In the genomic region with DNA sequence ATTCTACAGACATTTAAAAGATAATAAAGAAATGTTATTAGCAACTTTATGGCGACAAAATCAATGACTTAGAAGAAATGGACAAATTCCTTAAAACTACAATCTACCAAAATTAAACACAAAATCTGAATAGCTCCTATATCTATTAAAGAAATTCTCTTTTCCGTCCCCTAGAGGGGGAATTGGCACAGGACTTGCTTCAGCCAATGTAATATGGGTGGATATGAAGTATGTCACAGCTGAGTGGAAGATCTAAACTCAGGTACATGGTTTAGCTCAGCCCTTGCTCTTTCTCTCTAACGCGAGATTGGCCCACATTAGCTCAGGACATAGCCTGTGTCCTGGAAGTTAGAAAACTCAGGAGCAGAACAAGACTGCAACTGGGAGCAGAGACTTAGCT, we compare ENCODE assay signal across 13 cellular contexts.
A peak's percentile ranks its signal among the peaks of the same experiment; 100 is the strongest.
DNase-seq lines count a peak whose midpoint lies in the region; ATAC-seq, FAIRE-seq and TF ChIP-seq lines count a peak whose summit lies in the region.
"Had no signal": no experiment of that assay in that cellular context is flagged by ENCODE, and none has a peak within 500 bp of the region (broad histone marks: within the 10 kb centered on the region; RNA-seq: fewer than 3 reads in every experiment).

No MANE protein-coding gene starts in this region.

- TF ChIP-seq POLR2A in K562 (conservative IDR thresholded peaks at IDR 0.05) (no peak), gastrocnemius medialis (IDR thresholded peaks at IDR 0.05) (no peak)

- intact Hi-C loops in K562 (cut with micrococcal nuclease), result no loop called here
- intact Hi-C loops in colonic mucosa (cut with DNase I), result no loop called here
- intact Hi-C loops in gastrocnemius medialis (cut with DNase I; ENCODE audit: low total_unique reads), result no loop called here

- no peak overlapping the region for H3K4me2 ChIP-seq in K562 (ENCODE audit: insufficient read depth, low read length)

- TF ChIP-seq RAD21 in K562 (CRISPR knock-in tag; conservative IDR thresholded peaks at IDR 0.05 in 1 of 2, IDR thresholded peaks at IDR 0.05 in 1 of 2), result no peak; a peak in 1 of 4 replicates

- peak; percentile 47 for DNase-seq in ELR (ENCODE audit: low read depth)
- peak; percentile 33 for DNase-seq in LHCN-M2 (ENCODE audit: low read depth)
- peak in 1 of 4 experiments; percentile 11 for DNase-seq in K562 (ENCODE audit: extremely low read depth in 1 of 4, low spot score in 3 of 4)
- no peak for DNase-seq in kidney epithelial cell (ENCODE audit: low read depth)
- no peak for DNase-seq in colonic mucosa
- no peak for DNase-seq in activated naive CD4-positive, alpha-beta T cell treated with Interleukin-2 at 50 U/mL for 16 hours
- no peak for DNase-seq in gastrocnemius medialis
- DNase-seq in NCI-H1105 treated with DMSO at 0.1 percent for 48 hours (lab: John Stamatoyannopoulos, UW), result no peak
- DNase-seq: activated naive CD4-positive, alpha-beta T cell; NCI-H1694; NCI-H524; SHP77 treated with DMSO at 0.1 percent for 48 hours; substantia nigra had no signal

- H3K4me3 ChIP-seq in K562 (no peak overlapping the region), kidney epithelial cell (ENCODE audit: low read depth, low read length) (no peak overlapping the region), colonic mucosa (no peak overlapping the region), gastrocnemius medialis (no peak overlapping the region)

- no peaks in the 10 kb centered on the region for H3K36me3 ChIP-seq in K562 (ENCODE audit: control insufficient read depth, insufficient read depth, low read length)
- no peaks in the 10 kb centered on the region for H3K36me3 ChIP-seq in kidney epithelial cell (ENCODE audit: control insufficient read depth, insufficient read depth, low read length)
- no peaks in the 10 kb centered on the region for H3K36me3 ChIP-seq in colonic mucosa
- no peaks in the 10 kb centered on the region for H3K36me3 ChIP-seq in gastrocnemius medialis

- no peaks in the 10 kb centered on the region for H4K20me1 ChIP-seq in K562 (replicated peaks; ENCODE audit: control insufficient read depth, insufficient read depth, low read length)

- H3K9me1 ChIP-seq in K562 (ENCODE audit: control insufficient read depth, insufficient read depth, low read length), result no peaks in the 10 kb centered on the region

- in situ Hi-C loops in K562 (cut with MboI), result no loop called here
- in situ Hi-C loops in gastrocnemius medialis (cut with MboI; ENCODE audit: low sequenced_read_pairs in 4 of 4), result no loop called here

- POLR2A ChIA-PET in K562 (lab: Yijun Ruan, JAX), result interaction anchor here (0.6 to 0.7 kb wide), 2 partner anchors 22 to 703 kb away, joined by 3 to 4 read pairs; no protein-coding TSS in a partner anchor

- H3K9ac ChIP-seq in K562 (ENCODE audit: insufficient read depth in 1 of 2, low read depth in 2 of 2, low read length in 2 of 2) (no peak overlapping the region), colonic mucosa (ENCODE audit: low read depth in 2 of 2, low read length in 2 of 2) (no peak overlapping the region)

- peak; percentile 51; the same call in 2 of the 3 replicates for ATAC-seq in K562
- no peak for ATAC-seq in gastrocnemius medialis

- H3K9me3 ChIP-seq in K562 (replicated peaks; ENCODE audit: control insufficient read depth, insufficient read depth, low read depth, low read length) (no peaks in the 10 kb centered on the region), colonic mucosa (no peaks in the 10 kb centered on the region), gastrocnemius medialis (no peaks in the 10 kb centered on the region)

- H3K79me2 ChIP-seq in K562 (ENCODE audit: control insufficient read depth, insufficient read depth, low read length), result no peaks in the 10 kb centered on the region

- CTCF ChIA-PET in K562 (lab: Yijun Ruan, JAX; ENCODE audit: low intra/inter-chr PET ratio), result interaction anchor here (1.4 kb wide), 1 partner anchor 361 kb away, joined by 6 read pairs; no protein-coding TSS in a partner anchor

- H3K27ac ChIP-seq in K562 (ENCODE audit: extremely low read depth, low read depth, low read length) (no peak overlapping the region), colonic mucosa (no peak overlapping the region), gastrocnemius medialis (no peak overlapping the region)

- no peak overlapping the region for H2AFZ ChIP-seq in K562 (ENCODE audit: low read depth, low read length)

- no peak for TF ChIP-seq EP300 in K562 (IDR thresholded peaks at IDR 0.05; ENCODE audit: low read length)

- BruUV-seq in K562 (replicated peaks; lab: Mats Ljungman, UMichigan), result no TSS peak

- WGBS in K562 (ENCODE audit: insufficient coverage, low coverage, missing lambda C conversion rate), result 22% methylated on average over 4 of the region's 4 CpGs

- no peak for FAIRE-seq in K562 (lab: Jason Lieb, UNC)

- TF ChIP-seq CTCF in K562 (IDR thresholded peaks at IDR 0.05 in 2 of 3, conservative IDR thresholded peaks at IDR 0.05 in 1 of 3; ENCODE audit: insufficient read depth in 2 of 3, low read depth in 1 of 3, low read length in 3 of 3), result peak in 2 of 3 experiments; percentile 10 to 26; a peak in 2 of 6 replicates
- TF ChIP-seq CTCF in kidney epithelial cell (IDR thresholded peaks at IDR 0.05; ENCODE audit: insufficient read depth, low read length, poor library complexity, severe bottlenecking), result peak; percentile 2
- TF ChIP-seq CTCF in colonic mucosa (IDR thresholded peaks at IDR 0.05), result no peak
- TF ChIP-seq CTCF in gastrocnemius medialis (IDR thresholded peaks at IDR 0.05 in 4 of 5, conservative IDR thresholded peaks at IDR 0.05 in 1 of 5), result no peak

- H3K4me1 ChIP-seq in K562 (replicated peaks in 1 of 2; ENCODE audit: control insufficient read depth in 2 of 2, insufficient read depth in 2 of 2, low read length in 2 of 2) (no peaks in the 10 kb centered on the region), colonic mucosa (no peaks in the 10 kb centered on the region), gastrocnemius medialis (no peaks in the 10 kb centered on the region)

- peaks cover 0 to 7% of the 10 kb centered on the region in 2 experiments; a peak in 2 of 5 replicates for H3K27me3 ChIP-seq in K562 (ENCODE audit: control insufficient read depth in 2 of 2, insufficient read depth in 2 of 2, low read length in 2 of 2)
- no peaks in the 10 kb centered on the region for H3K27me3 ChIP-seq in kidney epithelial cell (ENCODE audit: control insufficient read depth, insufficient read depth, low read length)
- no peaks in the 10 kb centered on the region for H3K27me3 ChIP-seq in colonic mucosa
- H3K27me3 ChIP-seq in gastrocnemius medialis, result no peaks in the 10 kb centered on the region

TF ChIP-seq in K562, 482 proteins besides CTCF, POLR2A, EP300 and RAD21:
- no peak for TF ChIP-seq ZNF444 (CRISPR knock-in tag; IDR thresholded peaks at IDR 0.05)
- TF ChIP-seq, protein P1, sequence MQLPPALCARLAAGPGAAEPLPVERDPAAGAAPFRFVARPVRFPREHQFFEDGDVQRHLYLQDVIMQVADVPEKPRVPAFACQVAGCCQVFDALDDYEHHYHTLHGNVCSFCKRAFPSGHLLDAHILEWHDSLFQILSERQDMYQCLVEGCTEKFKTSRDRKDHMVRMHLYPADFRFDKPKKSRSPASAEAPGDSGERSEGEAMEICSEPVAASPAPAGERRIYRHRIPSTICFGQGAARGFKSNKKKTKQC (CRISPR knock-in tag; IDR thresholded peaks at IDR 0.05), result no peak
- TF ChIP-seq ZNF184 (CRISPR knock-in tag; IDR thresholded peaks at IDR 0.05), result no peak
- no peak for TF ChIP-seq RCOR1 (IDR thresholded peaks at IDR 0.05; ENCODE audit: borderline replicate concordance in 1 of 2, low read depth in 2 of 2, low read length in 2 of 2)
- no peak for TF ChIP-seq ZKSCAN3 (CRISPR knock-in tag; IDR thresholded peaks at IDR 0.05)
- no peak for TF ChIP-seq LARP7 (IDR thresholded peaks at IDR 0.05)
- TF ChIP-seq CREB1 (IDR thresholded peaks at IDR 0.05), result no peak
- no peak for TF ChIP-seq CREB1 (CRISPR knock-in tag; IDR thresholded peaks at IDR 0.05)
- TF ChIP-seq, protein P2, sequence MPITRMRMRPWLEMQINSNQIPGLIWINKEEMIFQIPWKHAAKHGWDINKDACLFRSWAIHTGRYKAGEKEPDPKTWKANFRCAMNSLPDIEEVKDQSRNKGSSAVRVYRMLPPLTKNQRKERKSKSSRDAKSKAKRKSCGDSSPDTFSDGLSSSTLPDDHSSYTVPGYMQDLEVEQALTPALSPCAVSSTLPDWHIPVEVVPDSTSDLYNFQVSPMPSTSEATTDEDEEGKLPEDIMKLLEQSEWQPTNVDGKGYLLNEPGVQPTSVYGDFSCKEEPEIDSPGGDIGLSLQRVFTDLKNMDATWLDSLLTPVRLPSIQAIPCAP (CRISPR knock-in tag; IDR thresholded peaks at IDR 0.05; ENCODE audit: borderline replicate concordance), result no peak
- TF ChIP-seq ZZZ3 (IDR thresholded peaks at IDR 0.05), result no peak
- no peak for TF ChIP-seq FOXP1 (CRISPR knock-in tag; IDR thresholded peaks at IDR 0.05)
- TF ChIP-seq RBM17 (IDR thresholded peaks at IDR 0.05; ENCODE audit: borderline replicate concordance, low read depth, low read length), result no peak
- TF ChIP-seq FOXK1 (CRISPR knock-in tag; IDR thresholded peaks at IDR 0.05; ENCODE audit: borderline replicate concordance), result no peak
- TF ChIP-seq TGIF2 (CRISPR knock-in tag; IDR thresholded peaks at IDR 0.05), result no peak
- no peak for TF ChIP-seq HDAC6 (IDR thresholded peaks at IDR 0.05; ENCODE audit: low read depth, low read length)
- TF ChIP-seq, protein P3, sequence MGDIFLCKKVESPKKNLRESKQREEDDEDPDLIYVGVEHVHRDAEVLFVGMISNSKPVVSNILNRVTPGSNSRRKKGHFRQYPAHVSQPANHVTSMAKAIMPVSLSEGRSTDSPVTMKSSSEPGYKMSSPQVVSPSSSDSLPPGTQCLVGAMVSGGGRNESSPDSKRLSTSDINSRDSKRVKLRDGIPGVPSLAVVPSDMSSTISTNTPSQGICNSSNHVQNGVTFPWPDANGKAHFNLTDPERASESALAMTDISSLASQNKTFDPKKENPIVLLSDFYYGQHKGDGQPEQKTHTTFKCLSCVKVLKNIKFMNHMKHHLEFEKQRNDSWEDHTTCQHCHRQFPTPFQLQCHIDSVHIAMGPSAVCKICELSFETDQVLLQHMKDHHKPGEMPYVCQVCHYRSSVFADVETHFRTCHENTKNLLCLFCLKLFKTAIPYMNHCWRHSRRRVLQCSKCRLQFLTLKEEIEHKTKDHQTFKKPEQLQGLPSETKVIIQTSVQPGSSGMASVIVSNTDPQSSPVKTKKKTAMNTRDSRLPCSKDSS (IDR thresholded peaks at IDR 0.05; ENCODE audit: low read depth, partially characterized antibody), result no peak

Comparison
In these comparisons a context has a peak if more than half of its experiments do, and no peak if none do; other contexts are left out.
1. DNase-seq: peak in ELR (single experiment) and LHCN-M2 (single experiment); none in kidney epithelial cell (single experiment), colonic mucosa (single experiment), activated naive CD4-positive, alpha-beta T cell treated with Interleukin-2 at 50 U/mL for 16 hours (single experiment), gastrocnemius medialis (0 of 2) and NCI-H1105 treated with DMSO at 0.1 percent for 48 hours (single experiment).
2. CTCF ChIP-seq: peak in K562 (2 of 3) and kidney epithelial cell (single experiment); none in colonic mucosa (single experiment) and gastrocnemius medialis (0 of 5).